ENCODE assay signal across 12 cellular contexts in genomic region chr12:116318738-116319050, GRCh38. TPM values are rescaled to one million over a fixed set of nuclear protein-coding genes. Genes with fewer than 3 reads are reported as not detected.
A peak's percentile ranks its signal among the peaks of the same experiment; 100 is the strongest.
DNase-seq lines count a peak whose midpoint lies in the region; ATAC-seq, FAIRE-seq and TF ChIP-seq lines count a peak whose summit lies in the region.
"Had no signal": no experiment of that assay in that cellular context is flagged by ENCODE, and none has a peak within 500 bp of the region (broad histone marks: within the 10 kb centered on the region; RNA-seq: fewer than 3 reads in every experiment).

No MANE protein-coding gene starts in this region.

- FAIRE-seq in small intestine (lab: Jason Lieb, UNC) = no peak

- DNase-seq in DMS79 (lab: John Stamatoyannopoulos, UW) (peak; percentile 65), NCI-H446 treated with DMSO at 0.1 percent for 48 hours (lab: John Stamatoyannopoulos, UW) (peak; percentile 94), esophagus muscularis mucosa (ENCODE audit: extremely low spot score) (no peak), small intestine (no peak), SJCRH30 (no peak)
- DNase-seq: activated CD8-positive, alpha-beta memory T cell treated with anti-CD3 and anti-CD28 coated beads, Interleukin-2, amount 10 ng/mL, durations not matched to agents 7 days and 5 days; amniotic stem cell; naive B cell; T-helper 9 cell had no signal

- TF ChIP-seq CTCF in esophagus muscularis mucosa (IDR thresholded peaks at IDR 0.05) = no peak

- H3K36me3 ChIP-seq in esophagus muscularis mucosa (no peaks in the 10 kb centered on the region), rectal smooth muscle tissue (ENCODE audit: control insufficient read depth, insufficient read depth, low read length) (no peaks in the 10 kb centered on the region), small intestine (ENCODE audit: control insufficient read depth in 2 of 2, insufficient read depth in 2 of 2, low read length in 2 of 2) (no peaks in the 10 kb centered on the region), SJCRH30 (no peaks in the 10 kb centered on the region)

- H3K9me3 ChIP-seq in esophagus muscularis mucosa (no peaks in the 10 kb centered on the region), small intestine (ENCODE audit: control insufficient read depth, low read depth) (no peaks in the 10 kb centered on the region), SJCRH30 (replicated peaks) (no peaks in the 10 kb centered on the region)

- no peak overlapping the region for H3K9ac ChIP-seq in rectal smooth muscle tissue (ENCODE audit: low read length)

- peak overlapping the region; percentile 83 to 86 (median 84) for H3K27ac ChIP-seq in esophagus muscularis mucosa (replicated peaks in 1 of 4)
- H3K27ac ChIP-seq in rectal smooth muscle tissue (ENCODE audit: low read depth, low read length) = peak overlapping the region; percentile 82
- H3K27ac ChIP-seq in small intestine (ENCODE audit: low read depth in 1 of 2, low read length in 1 of 2) = no peak overlapping the region
- no peak overlapping the region for H3K27ac ChIP-seq in SJCRH30

- no peak for TF ChIP-seq EP300 in esophagus muscularis mucosa (IDR thresholded peaks at IDR 0.05)

- TF ChIP-seq POLR2A in esophagus muscularis mucosa (IDR thresholded peaks at IDR 0.05; ENCODE audit: low read depth) = no peak

- no peaks in the 10 kb centered on the region for H3K27me3 ChIP-seq in esophagus muscularis mucosa
- H3K27me3 ChIP-seq in rectal smooth muscle tissue (ENCODE audit: control insufficient read depth, insufficient read depth, low read length) = no peaks in the 10 kb centered on the region
- no peaks in the 10 kb centered on the region for H3K27me3 ChIP-seq in small intestine (ENCODE audit: control insufficient read depth in 2 of 2, insufficient read depth in 2 of 2, low read length in 2 of 2)
- no peaks in the 10 kb centered on the region for H3K27me3 ChIP-seq in SJCRH30

- peaks cover 30 to 38% (median 35%) of the 10 kb centered on the region in 4 donors for H3K4me1 ChIP-seq in esophagus muscularis mucosa
- H3K4me1 ChIP-seq in rectal smooth muscle tissue (ENCODE audit: control insufficient read depth, insufficient read depth, low read length) = peaks cover 25% of the 10 kb centered on the region
- no peaks in the 10 kb centered on the region for H3K4me1 ChIP-seq in small intestine (ENCODE audit: control insufficient read depth in 2 of 2, insufficient read depth in 1 of 2, low read depth in 1 of 2, low read length in 1 of 2)
- no peaks in the 10 kb centered on the region for H3K4me1 ChIP-seq in SJCRH30

- intact Hi-C loops in esophagus muscularis mucosa (cut with DNase I) = loop anchor here (10.0 kb wide), 1 partner anchor 116 kb away; no protein-coding TSS in a partner anchor

- H3K4me3 ChIP-seq in esophagus muscularis mucosa (peak overlapping the region; percentile 23 to 39 (median 31)), rectal smooth muscle tissue (ENCODE audit: low read length) (peak overlapping the region; percentile 44), small intestine (ENCODE audit: low read depth in 1 of 2, low read length in 2 of 2) (no peak overlapping the region), SJCRH30 (no peak overlapping the region)

- 44% methylated on average over 8 of the region's 8 CpGs for WGBS in esophagus muscularis mucosa
- WGBS in small intestine, 3 donors = 60 to 71% (median 64%) methylated on average over 8 of the region's 8 CpGs

- no peak for ATAC-seq in GM21717 (IDR thresholded peaks at IDR 0.05; ENCODE audit: unreplicated experiment)
- no peak for ATAC-seq in HG02571 (IDR thresholded peaks at IDR 0.05; ENCODE audit: unreplicated experiment)
- ATAC-seq: activated CD8-positive, alpha-beta memory T cell treated with anti-CD3 and anti-CD28 coated beads, Interleukin-2, amount 10 ng/mL, durations not matched to agents 7 days and 5 days had no signal

RNA-seq across cellular contexts. Expression of gene MED13L, which starts 41.2 kb away (rescaled TPM):
- 100 to 1,000 TPM; 141 to 350 (median 175) TPM for total RNA-seq in esophagus muscularis mucosa
- polyA plus RNA-seq in small intestine = 10 to 100 TPM in 2 of 3 donors, 1 to 10 TPM in 1; 9.8 to 18.3 (median 10.3) TPM
- total RNA-seq in SJCRH30 (2014; rRNA removed; shearing (Covaris generic)) = 49.1 and 62.0 TPM in 2 replicates

Comparison
In these comparisons a context has a peak if more than half of its experiments do, and no peak if none do; other contexts are left out.
1. DNase-seq: peak in DMS79 (single experiment) and NCI-H446 treated with DMSO at 0.1 percent for 48 hours (single experiment); none in esophagus muscularis mucosa (single experiment), small intestine (single experiment) and SJCRH30 (0 of 2).
2. H3K27ac ChIP-seq: peak in esophagus muscularis mucosa (4 of 4) and rectal smooth muscle tissue (single experiment); none in small intestine (0 of 2) and SJCRH30 (single experiment).
3. H3K4me3 ChIP-seq: peak in esophagus muscularis mucosa (4 of 4) and rectal smooth muscle tissue (single experiment); none in small intestine (0 of 2) and SJCRH30 (single experiment).